18 cellular contexts compared by ENCODE assay signal in genomic region chr16:4859190-4859899, GRCh38. TPM values are rescaled to one million over a fixed set of nuclear protein-coding genes. Genes with fewer than 3 reads are reported as not detected.
DNase-seq lines count a peak whose midpoint lies in the region; ATAC-seq and TF ChIP-seq lines count a peak whose summit lies in the region.
"Had no signal": no experiment of that assay in that cellular context is flagged by ENCODE, and none has a peak within 500 bp of the region (broad histone marks: within the 10 kb centered on the region; RNA-seq: fewer than 3 reads in every experiment).

No MANE protein-coding gene starts in this region.

- intact Hi-C loops in right lobe of liver (cut with DNase I) = no loop called here

- WGBS in right lobe of liver (ENCODE audit: insufficient coverage, low coverage, low lambda C conversion rate, missing lambda C conversion rate) = 84% methylated on average over 12 of the region's 17 CpGs

- H3K27ac ChIP-seq in RWPE1 (peak overlapping the region; percentile 28; the same call in 1 of the 2 replicates), right lobe of liver (no peak overlapping the region)
- H3K27ac ChIP-seq: hepatocyte, thoracic aorta had no signal

- peaks cover 59% of the 10 kb centered on the region for H3K36me3 Mint-ChIP-seq in central memory CD8-positive, alpha-beta T cell (ENCODE audit: insufficient read depth)
- H3K36me3 Mint-ChIP-seq in natural killer cell treated with Interleukin-12 subunit alpha and Interleukin-12 subunit beta and Interleukin-15 and Interleukin-18, amount 100 ng/mL, for 72 hours = peaks cover 27% of the 10 kb centered on the region

- H3K9me3 ChIP-seq in right lobe of liver = no peaks in the 10 kb centered on the region
- H3K9me3 ChIP-seq: Caco-2, thoracic aorta had no signal

- no peak overlapping the region for H3K27ac Mint-ChIP-seq in central memory CD8-positive, alpha-beta T cell (ENCODE audit: low read depth)
- H3K27ac Mint-ChIP-seq in natural killer cell treated with Interleukin-12 subunit alpha and Interleukin-12 subunit beta and Interleukin-15 and Interleukin-18, amount 100 ng/mL, for 72 hours = no peak overlapping the region
- H3K27ac Mint-ChIP-seq: activated CD4-positive, alpha-beta T cell treated with anti-CD3 and anti-CD28 coated beads for 36 hours; T-helper 2 cell treated with Interferon-gamma antibody and Interleukin-4, amounts not matched to agents 5 μg/mL and 100 μg/mL, for 36 hours had no signal

- POLR2A ChIA-PET in RWPE1 (lab: Yijun Ruan, JAX; ENCODE audit: low non-redundant PET) = no interaction called here

- H3K4me1 ChIP-seq in right lobe of liver = peaks cover 0 to 27% (median 8%) of the 10 kb centered on the region in 4 donors
- H3K4me1 ChIP-seq: Caco-2 had no signal

- H3K27me3 Mint-ChIP-seq in central memory CD8-positive, alpha-beta T cell = no peaks in the 10 kb centered on the region
- H3K27me3 Mint-ChIP-seq in natural killer cell treated with Interleukin-12 subunit alpha and Interleukin-12 subunit beta and Interleukin-15 and Interleukin-18, amount 100 ng/mL, for 72 hours = no peaks in the 10 kb centered on the region
- H3K27me3 Mint-ChIP-seq: activated CD4-positive, alpha-beta T cell treated with anti-CD3 and anti-CD28 coated beads for 36 hours had no signal

- H3K4me3 ChIP-seq in right lobe of liver = no peak overlapping the region
- H3K4me3 ChIP-seq: dorsolateral prefrontal cortex, GM12878, hepatocyte, thoracic aorta had no signal

- DNase-seq in COLO829 (ENCODE audit: low spot score) (peak; percentile 41), RWPE1 (ENCODE audit: low spot score) (no peak), right lobe of liver (peak in 1 of 3 donors; percentile 14), epidermal melanocyte (ENCODE audit: insufficient read length, low spot score) (no peak), hippocampal formation (lab: John Stamatoyannopoulos, UW) (no peak)
- no peak for DNase-seq in central memory CD8-positive, alpha-beta T cell (ENCODE audit: low spot score in 2 of 2)
- DNase-seq in natural killer cell treated with Interleukin-12 subunit alpha and Interleukin-12 subunit beta and Interleukin-15 and Interleukin-18, amount 100 ng/mL, for 72 hours (ENCODE audit: low spot score) = no peak
- DNase-seq: activated CD4-positive, alpha-beta T cell treated with anti-CD3 and anti-CD28 coated beads for 36 hours; activated naive CD4-positive, alpha-beta T cell treated with anti-CD3 and anti-CD28 coated beads, Interleukin-2, amount 50 U/mL, for 16 hours; Caco-2; NCI-H187 treated with DMSO at 0.1 percent for 48 hours; stimulated activated CD4-positive, alpha-beta T cell treated with anti-CD3 and anti-CD28 coated beads, Interleukin-4, amount 100 ng/mL, for 24 hours had no signal

- no peaks in the 10 kb centered on the region for H3K9me3 Mint-ChIP-seq in central memory CD8-positive, alpha-beta T cell
- no peaks in the 10 kb centered on the region for H3K9me3 Mint-ChIP-seq in natural killer cell treated with Interleukin-12 subunit alpha and Interleukin-12 subunit beta and Interleukin-15 and Interleukin-18, amount 100 ng/mL, for 72 hours
- H3K9me3 Mint-ChIP-seq: T-helper 2 cell treated with Interferon-gamma antibody and Interleukin-4, amounts not matched to agents 5 μg/mL and 100 μg/mL, for 36 hours had no signal

- peak overlapping the region; percentile 16 for H3K4me3 Mint-ChIP-seq in central memory CD8-positive, alpha-beta T cell
- no peak overlapping the region for H3K4me3 Mint-ChIP-seq in natural killer cell treated with Interleukin-12 subunit alpha and Interleukin-12 subunit beta and Interleukin-15 and Interleukin-18, amount 100 ng/mL, for 72 hours
- H3K4me3 Mint-ChIP-seq: activated CD4-positive, alpha-beta T cell treated with anti-CD3 and anti-CD28 coated beads for 36 hours; T-helper 2 cell treated with Interferon-gamma antibody and Interleukin-4, amounts not matched to agents 5 μg/mL and 100 μg/mL, for 36 hours had no signal

- TF ChIP-seq CTCF in RWPE1 (conservative IDR thresholded peaks at IDR 0.05; ENCODE audit: low read depth) = no peak
- no peak for TF ChIP-seq CTCF in right lobe of liver (IDR thresholded peaks at IDR 0.05)

- ATAC-seq in central memory CD8-positive, alpha-beta T cell (replicated peaks; ENCODE audit: extremely low read depth, poor library complexity, severe bottlenecking) = no peak
- ATAC-seq in right lobe of liver (peak in 3 of 4 donors; percentile 11 to 39 (median 15)), GM21825 (IDR thresholded peaks at IDR 0.05; ENCODE audit: unreplicated experiment) (no peak)
- ATAC-seq in natural killer cell treated with Interleukin-12 subunit alpha and Interleukin-12 subunit beta and Interleukin-15 and Interleukin-18, amount 100 ng/mL, for 72 hours = no peak
- ATAC-seq: activated CD4-positive, alpha-beta T cell treated with anti-CD3 and anti-CD28 coated beads for 36 hours; GM12878 had no signal

- H3K36me3 ChIP-seq in right lobe of liver = peaks cover 0 to 76% (median 29%) of the 10 kb centered on the region in 4 donors

- no peaks in the 10 kb centered on the region for H3K27me3 ChIP-seq in right lobe of liver
- H3K27me3 ChIP-seq: dorsolateral prefrontal cortex, hepatocyte had no signal

- TF ChIP-seq POLR2A in right lobe of liver (IDR thresholded peaks at IDR 0.05) = no peak

- CTCF ChIA-PET in RWPE1 (lab: Yijun Ruan, JAX) = interaction anchor here (0.6 kb wide), 1 partner anchor 458 kb away, joined by 6 read pairs; no protein-coding TSS in a partner anchor

- peaks cover 12% of the 10 kb centered on the region for H3K4me1 Mint-ChIP-seq in central memory CD8-positive, alpha-beta T cell
- H3K4me1 Mint-ChIP-seq in natural killer cell treated with Interleukin-12 subunit alpha and Interleukin-12 subunit beta and Interleukin-15 and Interleukin-18, amount 100 ng/mL, for 72 hours (ENCODE audit: low read depth in 2 of 2) = peaks cover 0 to 8% of the 10 kb centered on the region in 2 donors

RNA-seq across cellular contexts. Expression of gene UBN1, which starts 12.1 kb away (rescaled TPM):
- total RNA-seq in right lobe of liver = 10 to 100 TPM; 12.0 to 18.6 (median 16.2) TPM
- total RNA-seq in natural killer cell treated with Interleukin-12 subunit alpha and Interleukin-12 subunit beta and Interleukin-15 and Interleukin-18, amount 100 ng/mL, for 72 hours = 10 to 100 TPM; 43.8 to 55.9 TPM

RNA-seq across cellular contexts. Expression of gene GLYR1, which starts 12.3 kb away (rescaled TPM):
- 10 to 100 TPM; 33.1 to 55.2 (median 51.2) TPM for total RNA-seq in right lobe of liver
- total RNA-seq in natural killer cell treated with Interleukin-12 subunit alpha and Interleukin-12 subunit beta and Interleukin-15 and Interleukin-18, amount 100 ng/mL, for 72 hours = 100 to 1,000 TPM; 126 to 156 TPM

RNA-seq across cellular contexts. Expression of gene ROGDI, which starts 56.9 kb away (rescaled TPM):
- 10 to 100 TPM in 5 of 6 experiments, 1 to 10 TPM in 1; 8.3 to 24.2 (median 14.0) TPM for total RNA-seq in right lobe of liver
- 1 to 10 TPM; 3.8 to 7.1 TPM for total RNA-seq in natural killer cell treated with Interleukin-12 subunit alpha and Interleukin-12 subunit beta and Interleukin-15 and Interleukin-18, amount 100 ng/mL, for 72 hours

Comparison
In these comparisons a context has a peak if more than half of its experiments do, and no peak if none do; other contexts are left out.
1. ATAC-seq: peak in right lobe of liver (3 of 4); none in central memory CD8-positive, alpha-beta T cell (single experiment), GM21825 (single experiment) and natural killer cell treated with Interleukin-12 subunit alpha and Interleukin-12 subunit beta and Interleukin-15 and Interleukin-18, amount 100 ng/mL, for 72 hours (0 of 2).